8 cellular contexts compared by ENCODE assay signal in the genomic region with DNA sequence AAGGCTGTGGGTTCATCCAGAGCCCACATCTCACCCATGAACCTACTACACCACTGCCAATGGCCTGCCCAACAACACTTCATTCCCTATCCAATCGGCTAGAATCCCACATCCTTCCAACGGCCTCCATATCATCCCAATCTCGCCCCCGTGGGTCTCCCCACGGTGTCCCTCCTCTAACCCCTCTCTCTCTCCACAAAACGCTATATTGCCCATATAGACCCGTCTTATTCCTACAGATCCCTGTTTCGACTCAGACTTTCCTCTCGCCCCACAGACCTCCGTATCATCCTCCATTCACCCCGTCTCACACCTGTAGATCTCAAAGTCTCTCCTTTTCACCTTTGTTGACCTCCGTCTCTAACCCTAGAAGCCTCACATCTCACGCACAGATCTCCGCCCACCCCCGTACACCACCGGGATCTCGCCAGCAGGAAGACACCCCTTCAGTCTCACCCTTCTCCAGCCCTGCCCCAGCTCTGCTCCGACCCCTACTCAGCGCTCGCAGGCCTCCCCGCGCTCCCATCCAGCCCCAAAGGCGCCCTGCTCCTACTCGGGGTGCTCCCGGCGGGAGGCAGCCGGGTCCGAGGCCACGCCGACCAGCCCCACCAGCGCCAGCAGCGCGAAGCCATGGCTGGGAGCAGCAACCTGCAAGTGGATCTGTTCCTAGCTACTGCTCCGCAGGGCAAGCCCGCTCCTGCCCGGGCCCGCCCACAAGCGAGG. TPM values are rescaled to one million over a fixed set of nuclear protein-coding genes. Genes with fewer than 3 reads are reported as not detected.
DNase-seq lines count a peak whose midpoint lies in the region; ATAC-seq, FAIRE-seq and TF ChIP-seq lines count a peak whose summit lies in the region.

A gene with protein sequence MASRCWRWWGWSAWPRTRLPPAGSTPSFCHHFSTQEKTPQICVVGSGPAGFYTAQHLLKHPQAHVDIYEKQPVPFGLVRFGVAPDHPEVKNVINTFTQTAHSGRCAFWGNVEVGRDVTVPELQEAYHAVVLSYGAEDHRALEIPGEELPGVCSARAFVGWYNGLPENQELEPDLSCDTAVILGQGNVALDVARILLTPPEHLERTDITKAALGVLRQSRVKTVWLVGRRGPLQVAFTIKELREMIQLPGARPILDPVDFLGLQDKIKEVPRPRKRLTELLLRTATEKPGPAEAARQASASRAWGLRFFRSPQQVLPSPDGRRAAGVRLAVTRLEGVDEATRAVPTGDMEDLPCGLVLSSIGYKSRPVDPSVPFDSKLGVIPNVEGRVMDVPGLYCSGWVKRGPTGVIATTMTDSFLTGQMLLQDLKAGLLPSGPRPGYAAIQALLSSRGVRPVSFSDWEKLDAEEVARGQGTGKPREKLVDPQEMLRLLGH (minus strand): TSS at position 682 of the 723 bp plus-strand sequence. CDS start 50 bp downstream, at position 632.

- intact Hi-C loops in body of pancreas (cut with DNase I): no loop called here

- peak within 1 kb of the TSS; percentile 82 for H2BK15ac ChIP-seq in mesenchymal stem cell (ENCODE audit: low read depth, poor library complexity, severe bottlenecking)

- peak within 1 kb of the TSS in 1 of 2 experiments; percentile 99 for H3K14ac ChIP-seq in mesenchymal stem cell (ENCODE audit: low read length in 2 of 2)

- H3K18ac ChIP-seq in mesenchymal stem cell (ENCODE audit: low read depth in 1 of 2, low read length in 2 of 2): peak within 1 kb of the TSS; percentile 94 to 99

- peak within 1 kb of the TSS; percentile 98 for H2AFZ ChIP-seq in mesenchymal stem cell (ENCODE audit: low read depth, low read length)

- H3K9me3 ChIP-seq in body of pancreas (no peaks in the 10 kb centered on the region), mesenchymal stem cell (ENCODE audit: control insufficient read depth, low read length) (no peaks in the 10 kb centered on the region)

- ATAC-seq in GM19351 (IDR thresholded peaks at IDR 0.05; ENCODE audit: unreplicated experiment) (peak; percentile 23), body of pancreas (peak; percentile 1)

- DNase-seq in HTR-8/SVneo (ENCODE audit: insufficient read length, low spot score) (peak; percentile 99), body of pancreas (no peak), mesenchymal stem cell (no peak), LoVo (ENCODE audit: low spot score) (no peak), kidney tubule cell (ENCODE audit: low spot score) (no peak), hippocampal formation (lab: John Stamatoyannopoulos, UW) (no peak)

- H4K91ac ChIP-seq in mesenchymal stem cell (ENCODE audit: low read length): peak within 1 kb of the TSS; percentile 74

- H3K79me1 ChIP-seq in mesenchymal stem cell (replicated peaks; ENCODE audit: low read length, poor library complexity, severe bottlenecking): peaks cover 21% of the 10 kb centered on the region

- H3K27me3 ChIP-seq in body of pancreas (no peaks in the 10 kb centered on the region), mesenchymal stem cell (ENCODE audit: control insufficient read depth in 1 of 2, insufficient read depth in 1 of 2, low read length in 2 of 2) (peaks cover 0 to 9% of the 10 kb centered on the region in 2 experiments)

- H3K27ac ChIP-seq in C4-2B: peak within 1 kb of the TSS; percentile 87
- H3K27ac ChIP-seq in body of pancreas: peak within 1 kb of the TSS; percentile 76 to 94 (median 92)
- H3K27ac ChIP-seq in mesenchymal stem cell (ENCODE audit: low read length, poor library complexity, severe bottlenecking): peak within 1 kb of the TSS; percentile 70

- no peak within 1 kb of the TSS for H2BK5ac ChIP-seq in mesenchymal stem cell (ENCODE audit: low read depth, low read length, poor library complexity, severe bottlenecking)

- no peak within 1 kb of the TSS for H2AK5ac ChIP-seq in mesenchymal stem cell (ENCODE audit: low read length, severe bottlenecking)

- H2BK120ac ChIP-seq in mesenchymal stem cell (ENCODE audit: low read depth, low read length): peak within 1 kb of the TSS; percentile 87

- peak in 1 of 3 donors; percentile 90 for TF ChIP-seq POLR2A in body of pancreas (IDR thresholded peaks at IDR 0.05)

- peak within 1 kb of the TSS; percentile 58 to 81 for H3K4me3 ChIP-seq in body of pancreas
- H3K4me3 ChIP-seq in mesenchymal stem cell (ENCODE audit: insufficient read depth in 1 of 2, low read depth in 1 of 2, low read length in 2 of 2): peak within 1 kb of the TSS; percentile 89 to 95

- TF ChIP-seq CTCF in C4-2B (conservative IDR thresholded peaks at IDR 0.05): no peak
- peak in 3 of 7 experiments; percentile 7 to 14 (median 7) for TF ChIP-seq CTCF in body of pancreas (IDR thresholded peaks at IDR 0.05)

- peak within 1 kb of the TSS; percentile 88 to 95 for H3K4ac ChIP-seq in mesenchymal stem cell (ENCODE audit: low read depth in 1 of 2, low read length in 2 of 2)

- peak within 1 kb of the TSS; percentile 91 for H3K4me2 ChIP-seq in mesenchymal stem cell (ENCODE audit: low read length, poor library complexity, severe bottlenecking)

- 7 to 11% methylated on average over 31 to 38 of the region's 38 CpGs for WGBS in body of pancreas, 2 donors
- WGBS in mesenchymal stem cell: 7% methylated on average over 38 of the region's 38 CpGs

- H3K9ac ChIP-seq in mesenchymal stem cell (ENCODE audit: low read length): peak within 1 kb of the TSS; percentile 98

- H3K36me3 ChIP-seq in body of pancreas (replicated peaks in 1 of 2; ENCODE audit: insufficient read depth in 1 of 2, low read depth in 2 of 2) (no peaks in the 10 kb centered on the region), mesenchymal stem cell (ENCODE audit: control insufficient read depth in 1 of 2, insufficient read depth in 2 of 2, low read depth in 1 of 2, low read length in 2 of 2) (peaks cover 7 to 11% of the 10 kb centered on the region in 2 experiments)

- peak within 1 kb of the TSS in 1 of 2 experiments; percentile 6 for H3K23ac ChIP-seq in mesenchymal stem cell (ENCODE audit: low read length in 2 of 2)

- peak within 1 kb of the TSS in 1 of 2 experiments; percentile 95 for H2BK12ac ChIP-seq in mesenchymal stem cell (ENCODE audit: low read length in 2 of 2)

- peaks cover 56% of the 10 kb centered on the region for H3K4me1 ChIP-seq in body of pancreas
- H3K4me1 ChIP-seq in mesenchymal stem cell (ENCODE audit: control insufficient read depth, insufficient read depth, low read depth, low read length): peaks cover 34% of the 10 kb centered on the region

- no peak for FAIRE-seq in HTR-8/SVneo (lab: Jason Lieb, UNC)

- peak within 1 kb of the TSS; percentile 84 for H4K8ac ChIP-seq in mesenchymal stem cell (ENCODE audit: low read length)

RNA-seq across cellular contexts. Expression of the gene that starts here (rescaled TPM):
- 10 to 100 TPM; 14.3 to 25.7 TPM for total RNA-seq in body of pancreas
- polyA plus RNA-seq in mesenchymal stem cell (2013, experiment 1 of 2): 11.8 TPM
- polyA plus RNA-seq in mesenchymal stem cell (2013, experiment 2 of 2): 11.7 TPM
